In the genomic region with DNA sequence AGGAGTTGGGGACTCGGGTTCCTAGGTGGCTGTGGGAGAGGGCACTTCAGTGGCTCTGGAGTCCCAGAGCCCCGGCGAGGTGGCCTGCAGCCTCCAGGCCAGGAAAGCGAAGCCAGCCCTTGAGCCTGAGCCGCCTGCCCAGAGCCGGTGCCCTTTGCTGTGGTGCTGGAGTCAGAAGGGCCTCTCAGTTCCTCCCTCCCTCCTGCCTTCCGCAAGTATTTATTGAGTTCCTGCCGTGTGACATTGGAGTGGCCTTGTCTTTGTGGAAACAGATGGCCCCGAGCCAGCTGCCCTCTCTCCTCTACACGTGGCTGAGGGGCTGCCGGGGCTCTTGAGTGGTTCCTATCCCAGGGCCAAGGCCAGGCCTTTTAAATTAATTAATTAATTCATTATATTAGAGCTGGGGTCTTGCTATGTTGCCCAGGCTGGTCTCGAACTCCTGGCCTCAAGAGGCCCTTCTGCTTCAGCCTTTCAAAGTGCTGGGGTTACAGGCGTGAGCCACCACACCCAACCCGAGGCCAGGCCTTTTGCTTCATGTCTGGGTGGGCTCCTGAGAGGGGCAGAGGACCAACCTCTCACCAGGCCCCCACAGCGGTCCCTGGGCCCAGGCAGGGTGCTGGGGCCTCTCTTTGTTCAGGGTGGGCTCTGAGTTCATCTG, we compare ENCODE assay signal across 23 cellular contexts. TPM values are rescaled to one million over a fixed set of nuclear protein-coding genes. Genes with fewer than 3 reads are reported as not detected.
DNase-seq lines count a peak whose midpoint lies in the region; TF ChIP-seq lines count a peak whose summit lies in the region.
"Had no signal": no experiment of that assay in that cellular context is flagged by ENCODE, and none has a peak within 500 bp of the region (broad histone marks: within the 10 kb centered on the region; RNA-seq: fewer than 3 reads in every experiment).

No MANE protein-coding gene starts in this region.

- 42 to 54% (median 53%) methylated on average over 7 to 15 of the region's 15 CpGs for WGBS in adrenal gland, 4 donors
- WGBS in mesenchymal stem cell: 64% methylated on average over 11 of the region's 15 CpGs

- H3K27ac ChIP-seq in left ventricle myocardium inferior (replicated peaks) (peak overlapping the region; percentile 84), adrenal gland (peak overlapping the region in 2 of 5 donors; percentile 15 to 65), mesenchymal stem cell (ENCODE audit: low read length, poor library complexity, severe bottlenecking) (no peak overlapping the region), uterus (peak overlapping the region; percentile 67 to 85)
- H3K27ac ChIP-seq: C4-2B, parathyroid adenoma, Peyer's patch, SK-N-MC had no signal

- H2AFZ ChIP-seq in mesenchymal stem cell (ENCODE audit: low read depth, low read length): no peak overlapping the region
- H2AFZ ChIP-seq: parathyroid adenoma had no signal

- no peak for DNase-seq in left ventricle myocardium inferior
- DNase-seq in cardiac septum (ENCODE audit: low spot score): no peak
- peak in 6 of 7 donors; percentile 44 to 72 (median 68) for DNase-seq in adrenal gland
- peak; percentile 53 for DNase-seq in mesenchymal stem cell
- no peak for DNase-seq in uterus
- DNase-seq in HEK293T (ENCODE audit: extremely low spot score): no peak
- no peak for DNase-seq in activated T-cell treated with anti-CD3 and anti-CD28 coated beads for 4 hours
- DNase-seq in activated CD8-positive, alpha-beta memory T cell treated with anti-CD3 and anti-CD28 coated beads, Interleukin-2, amount 50 U/mL, for 4 hours: no peak
- DNase-seq: activated CD4-positive, alpha-beta T cell treated with anti-CD3 and anti-CD28 coated beads, Interleukin-2, amount 50 U/mL, for 1 hour; activated gamma-delta T cell; effector CD4-positive, alpha-beta T cell; GOT3; hypothalamus; mammary epithelial cell; NCI-H1105; NCI-H2081; NCI-H446; Peyer's patch; sigmoid colon; T-helper 2 cell had no signal

- H3K4me3 ChIP-seq in left ventricle myocardium inferior (no peak overlapping the region), adrenal gland (no peak overlapping the region), mesenchymal stem cell (ENCODE audit: insufficient read depth in 1 of 2, low read depth in 1 of 2, low read length in 2 of 2) (no peak overlapping the region), uterus (no peak overlapping the region)
- H3K4me3 ChIP-seq: Peyer's patch, sigmoid colon, SK-N-MC had no signal

- H4K8ac ChIP-seq in mesenchymal stem cell (ENCODE audit: low read length): peak overlapping the region; percentile 90

- no peaks in the 10 kb centered on the region for H3K79me1 ChIP-seq in mesenchymal stem cell (replicated peaks; ENCODE audit: low read length, poor library complexity, severe bottlenecking)

- POLR2A ChIA-PET in HEK293T (lab: Yijun Ruan, JAX): no interaction called here

- peak overlapping the region; percentile 100 for H4K91ac ChIP-seq in mesenchymal stem cell (ENCODE audit: low read length)

- peak overlapping the region; percentile 91 to 96 for H2BK12ac ChIP-seq in mesenchymal stem cell (ENCODE audit: low read length in 2 of 2)

- intact Hi-C loops in left ventricle myocardium inferior (cut with micrococcal nuclease): no loop called here
- intact Hi-C loops in cardiac septum (cut with DNase I): no loop called here
- intact Hi-C loops in adrenal gland (cut with DNase I): loop anchor here in 1 of 2 donors (10.0 kb wide), 1 partner anchor 61 kb away; no protein-coding TSS in a partner anchor
- intact Hi-C loops in uterus (cut with DNase I; ENCODE audit: low total_unique reads): no loop called here

- peak overlapping the region in 1 of 2 experiments; percentile 21 for H3K14ac ChIP-seq in mesenchymal stem cell (ENCODE audit: low read length in 2 of 2)

- peaks cover 31% of the 10 kb centered on the region for H3K4me1 ChIP-seq in left ventricle myocardium inferior
- H3K4me1 ChIP-seq in adrenal gland (replicated peaks in 1 of 2): peaks cover 4 to 5% of the 10 kb centered on the region in 2 donors
- peaks cover 6% of the 10 kb centered on the region for H3K4me1 ChIP-seq in mesenchymal stem cell (ENCODE audit: control insufficient read depth, insufficient read depth, low read depth, low read length)
- H3K4me1 ChIP-seq in uterus: peaks cover 0 to 17% of the 10 kb centered on the region in 2 donors
- H3K4me1 ChIP-seq: parathyroid adenoma had no signal

- H3K9ac ChIP-seq in mesenchymal stem cell (ENCODE audit: low read length): no peak overlapping the region
- H3K9ac ChIP-seq: parathyroid adenoma had no signal

- no peaks in the 10 kb centered on the region for H3K27me3 ChIP-seq in left ventricle myocardium inferior (ENCODE audit: low read depth)
- H3K27me3 ChIP-seq in adrenal gland: no peaks in the 10 kb centered on the region
- H3K27me3 ChIP-seq in mesenchymal stem cell (ENCODE audit: control insufficient read depth in 1 of 2, insufficient read depth in 1 of 2, low read length in 2 of 2): no peaks in the 10 kb centered on the region
- H3K27me3 ChIP-seq in uterus: no peaks in the 10 kb centered on the region
- H3K27me3 ChIP-seq: Peyer's patch, sigmoid colon had no signal

- CTCF ChIA-PET in HEK293T (lab: Yijun Ruan, JAX): no interaction called here

- H3K23ac ChIP-seq in mesenchymal stem cell (ENCODE audit: low read length in 2 of 2): no peak overlapping the region

- peak overlapping the region; percentile 60 for H2BK15ac ChIP-seq in mesenchymal stem cell (ENCODE audit: low read depth, poor library complexity, severe bottlenecking)

- H3K4me2 ChIP-seq in mesenchymal stem cell (ENCODE audit: low read length, poor library complexity, severe bottlenecking): no peak overlapping the region

- peak overlapping the region; percentile 82 to 91 for H3K18ac ChIP-seq in mesenchymal stem cell (ENCODE audit: low read depth in 1 of 2, low read length in 2 of 2)

- H2BK120ac ChIP-seq in mesenchymal stem cell (ENCODE audit: low read depth, low read length): peak overlapping the region; percentile 88

- no peak overlapping the region for H2BK5ac ChIP-seq in mesenchymal stem cell (ENCODE audit: low read depth, low read length, poor library complexity, severe bottlenecking)

- H3K4ac ChIP-seq in mesenchymal stem cell (ENCODE audit: low read depth in 1 of 2, low read length in 2 of 2): peak overlapping the region; percentile 22 to 95

- H3K36me3 ChIP-seq in left ventricle myocardium inferior (no peaks in the 10 kb centered on the region), adrenal gland (replicated peaks in 1 of 2) (no peaks in the 10 kb centered on the region), mesenchymal stem cell (ENCODE audit: control insufficient read depth in 1 of 2, insufficient read depth in 2 of 2, low read depth in 1 of 2, low read length in 2 of 2) (no peaks in the 10 kb centered on the region), uterus (no peaks in the 10 kb centered on the region)
- H3K36me3 ChIP-seq: Peyer's patch, sigmoid colon had no signal

- TF ChIP-seq POLR2A in adrenal gland (IDR thresholded peaks at IDR 0.05) (no peak), uterus (IDR thresholded peaks at IDR 0.05) (no peak)

- TF ChIP-seq CTCF in left ventricle myocardium inferior (IDR thresholded peaks at IDR 0.05; ENCODE audit: borderline replicate concordance): no peak
- no peak for TF ChIP-seq CTCF in adrenal gland (IDR thresholded peaks at IDR 0.05)
- no peak for TF ChIP-seq CTCF in uterus (IDR thresholded peaks at IDR 0.05)

- H2AK5ac ChIP-seq in mesenchymal stem cell (ENCODE audit: low read length, severe bottlenecking): no peak overlapping the region

- no peaks in the 10 kb centered on the region for H3K9me3 ChIP-seq in left ventricle myocardium inferior (replicated peaks)
- H3K9me3 ChIP-seq in adrenal gland (replicated peaks in 1 of 3): no peaks in the 10 kb centered on the region
- no peaks in the 10 kb centered on the region for H3K9me3 ChIP-seq in mesenchymal stem cell (ENCODE audit: control insufficient read depth, low read length)
- H3K9me3 ChIP-seq in uterus: no peaks in the 10 kb centered on the region
- H3K9me3 ChIP-seq: Peyer's patch, sigmoid colon had no signal

TF ChIP-seq in HEK293T, 16 proteins besides CTCF, POLR2A, EP300 and RAD21:
- TF ChIP-seq LEF1 (IDR thresholded peaks at IDR 0.05; ENCODE audit: borderline replicate concordance) (no peak), CTBP1 (IDR thresholded peaks at IDR 0.05; ENCODE audit: borderline replicate concordance) (no peak)

RNA-seq across cellular contexts. Expression of a gene that starts 45.6 kb away (rescaled TPM):
- total RNA-seq in left ventricle myocardium inferior (3.8 TPM), cardiac septum (12.6 TPM), adrenal gland (10 to 100 TPM; 10.9 to 47.6 (median 18.6) TPM), uterus (10 to 100 TPM in 2 of 4 donors, 1 to 10 TPM in 2; 1.8 to 31.0 (median 14.5) TPM)
- polyA plus RNA-seq in adrenal gland: 100 to 1,000 TPM in 1 of 3 donors, 10 to 100 TPM in 1, under 1 TPM in 1; 0.46 to 168 (median 64.5) TPM
- 26.8 TPM for polyA plus RNA-seq in mesenchymal stem cell (2013, experiment 1 of 2)
- 26.3 TPM for polyA plus RNA-seq in mesenchymal stem cell (2013, experiment 2 of 2)

Comparison
In these comparisons a context has a peak if more than half of its experiments do, and no peak if none do; other contexts are left out.
1. DNase-seq: peak in adrenal gland (6 of 7) and mesenchymal stem cell (single experiment); none in left ventricle myocardium inferior (single experiment), cardiac septum (single experiment), uterus (0 of 2), HEK293T (single experiment), activated T-cell treated with anti-CD3 and anti-CD28 coated beads for 4 hours (single experiment) and activated CD8-positive, alpha-beta memory T cell treated with anti-CD3 and anti-CD28 coated beads, Interleukin-2, amount 50 U/mL, for 4 hours (single experiment).